Comparison of ENCODE assay signal across 24 cellular contexts in genomic region chr5:145989428-145989827, GRCh38. TPM values are rescaled to one million over a fixed set of nuclear protein-coding genes. Genes with fewer than 3 reads are reported as not detected.
A peak's percentile ranks its signal among the peaks of the same experiment; 100 is the strongest.
DNase-seq lines count a peak whose midpoint lies in the region; ATAC-seq, FAIRE-seq and TF ChIP-seq lines count a peak whose summit lies in the region.
"Had no signal": no experiment of that assay in that cellular context is flagged by ENCODE, and none has a peak within 500 bp of the region (broad histone marks: within the 10 kb centered on the region; RNA-seq: fewer than 3 reads in every experiment).

No MANE protein-coding gene starts in this region.

- peak overlapping the region; percentile 39 for H3K27ac Mint-ChIP-seq in Caco-2 (ENCODE audit: unreplicated experiment)
- H3K27ac Mint-ChIP-seq: CD4-positive, CD25-positive, alpha-beta regulatory T cell had no signal

- BruUV-seq in Caco-2 (replicated peaks; lab: Mats Ljungman, UMichigan): no TSS peak

- H3K9me3 ChIP-seq in Caco-2 (peaks cover 32% of the 10 kb centered on the region), colonic mucosa (no peaks in the 10 kb centered on the region), small intestine (ENCODE audit: control insufficient read depth, low read depth) (no peaks in the 10 kb centered on the region), HAP-1 (peaks cover 3% of the 10 kb centered on the region; the same call in 1 of the 2 replicates)
- H3K9me3 ChIP-seq: SJCRH30 had no signal

- POLR2A ChIA-PET in Caco-2 (lab: Charles Lee): no interaction called here

- H3K36me3 ChIP-seq in Caco-2 (ENCODE audit: control insufficient read depth, insufficient read depth, low read length) (peaks cover 8% of the 10 kb centered on the region), colonic mucosa (no peaks in the 10 kb centered on the region), small intestine (ENCODE audit: control insufficient read depth in 2 of 2, insufficient read depth in 2 of 2, low read length in 2 of 2) (no peaks in the 10 kb centered on the region), HAP-1 (replicated peaks) (no peaks in the 10 kb centered on the region)
- H3K36me3 ChIP-seq: BLaER1, MG63, SJCRH30 had no signal

- no peak overlapping the region for H3K4me3 Mint-ChIP-seq in Caco-2 (ENCODE audit: unreplicated experiment)
- H3K4me3 Mint-ChIP-seq: CD4-positive, CD25-positive, alpha-beta regulatory T cell had no signal

- no peak for TF ChIP-seq CTCF in Caco-2 (IDR thresholded peaks at IDR 0.05; ENCODE audit: insufficient read depth in 1 of 2, low read depth in 1 of 2, low read length in 1 of 2, severe bottlenecking in 1 of 2, unreplicated experiment in 1 of 2)
- no peak for TF ChIP-seq CTCF in colonic mucosa (IDR thresholded peaks at IDR 0.05)

- DNase-seq in Caco-2 (no peak), M059J (ENCODE audit: low read depth) (peak; percentile 34), colonic mucosa (no peak), small intestine (no peak), islet precursor cell (no peak), iPS-NIHi11 (ENCODE audit: low spot score) (no peak), HAP-1 (ENCODE audit: low spot score in 2 of 2) (no peak)
- DNase-seq: 8988T; CD4-positive, CD25-positive, alpha-beta regulatory T cell; DMS53; GDM1; KBM-7; MG63; NCI-H1105 treated with DMSO at 0.1 percent for 48 hours; NCI-H2029; NCI-H526 treated with DMSO at 0.1 percent for 48 hours; PC-9; SJCRH30 had no signal

- H3K4me3 ChIP-seq in Caco-2 (ENCODE audit: low read depth, low read length) (no peak overlapping the region), colonic mucosa (no peak overlapping the region), small intestine (ENCODE audit: low read depth in 1 of 2, low read length in 2 of 2) (no peak overlapping the region), HAP-1 (no peak overlapping the region)
- H3K4me3 ChIP-seq: BLaER1, GM12878, MG63, PC-9, SJCRH30 had no signal

- H3K36me3 Mint-ChIP-seq in Caco-2 (ENCODE audit: insufficient read depth, unreplicated experiment): peaks cover 88% of the 10 kb centered on the region

- H3K27me3 Mint-ChIP-seq in Caco-2 (ENCODE audit: insufficient read depth, unreplicated experiment): no peaks in the 10 kb centered on the region
- H3K27me3 Mint-ChIP-seq: CD4-positive, CD25-positive, alpha-beta regulatory T cell had no signal

- CTCF ChIA-PET in Caco-2 (lab: Charles Lee): interaction anchor here (1.2 to 1.6 kb wide), 3 partner anchors 51 to 101 kb away, joined by 3 to 7 read pairs (median 3); no protein-coding TSS in a partner anchor

- H3K9me3 Mint-ChIP-seq in Caco-2 (ENCODE audit: unreplicated experiment): peaks cover 22% of the 10 kb centered on the region

- no peaks in the 10 kb centered on the region for H3K27me3 ChIP-seq in Caco-2 (replicated peaks; ENCODE audit: control insufficient read depth, insufficient read depth, low read length)
- no peaks in the 10 kb centered on the region for H3K27me3 ChIP-seq in colonic mucosa
- H3K27me3 ChIP-seq in small intestine (ENCODE audit: control insufficient read depth in 2 of 2, insufficient read depth in 2 of 2, low read length in 2 of 2): no peaks in the 10 kb centered on the region
- H3K27me3 ChIP-seq in HAP-1 (ENCODE audit: low read depth): peaks cover 10% of the 10 kb centered on the region; the same call in 1 of the 2 replicates
- H3K27me3 ChIP-seq: BLaER1, MG63, SJCRH30 had no signal

- no peak overlapping the region for H3K9ac ChIP-seq in colonic mucosa (ENCODE audit: low read depth in 2 of 2, low read length in 2 of 2)
- H3K9ac ChIP-seq: BLaER1 had no signal

- H3K4me1 Mint-ChIP-seq in Caco-2 (ENCODE audit: low read depth, unreplicated experiment): peaks cover 19% of the 10 kb centered on the region
- H3K4me1 Mint-ChIP-seq: CD4-positive, CD25-positive, alpha-beta regulatory T cell had no signal

- peaks cover 37% of the 10 kb centered on the region for H3K4me1 ChIP-seq in Caco-2
- no peaks in the 10 kb centered on the region for H3K4me1 ChIP-seq in colonic mucosa
- H3K4me1 ChIP-seq in small intestine (ENCODE audit: control insufficient read depth in 2 of 2, insufficient read depth in 1 of 2, low read depth in 1 of 2, low read length in 1 of 2): peaks cover 9 to 21% of the 10 kb centered on the region in 2 donors
- H3K4me1 ChIP-seq in HAP-1: no peaks in the 10 kb centered on the region
- H3K4me1 ChIP-seq: BLaER1, SJCRH30 had no signal

- intact Hi-C loops in Caco-2 (cut with micrococcal nuclease; ENCODE audit: unreplicated experiment) (no loop called here), colonic mucosa (cut with DNase I) (no loop called here)

- no peak for ATAC-seq in GM21619 (IDR thresholded peaks at IDR 0.05; ENCODE audit: unreplicated experiment)
- ATAC-seq: GM12878, Right ventricle myocardium inferior had no signal

- 90 to 93% (median 91%) methylated on average over 2 of the region's 2 CpGs for WGBS in small intestine, 3 donors

- H3K27ac ChIP-seq in colonic mucosa (peak overlapping the region; percentile 51), small intestine (ENCODE audit: low read depth in 1 of 2, low read length in 1 of 2) (peak overlapping the region; percentile 5 to 28)
- H3K27ac ChIP-seq: BLaER1, PC-9, SJCRH30 had no signal

- in situ Hi-C loops in HAP-1 (cut with MboI; ENCODE audit: low sequenced_read_pairs): no loop called here

- FAIRE-seq in small intestine (lab: Jason Lieb, UNC): no peak
- FAIRE-seq: GM12878, H54, HTR-8/SVneo had no signal

RNA-seq across cellular contexts. Expression of gene SH3RF2, which starts 53.0 kb away (rescaled TPM):
- total RNA-seq in Caco-2 (2022): 49.4 and 55.0 TPM in 2 replicates
- total RNA-seq in M059J (2014; rRNA removed; shearing (Covaris generic)): 7.6 and 11.9 TPM in 2 replicates
- total RNA-seq in colonic mucosa: 10 to 100 TPM; 58.2 to 59.3 TPM
- polyA plus RNA-seq in small intestine: 10 to 100 TPM; 14.3 to 25.0 (median 23.6) TPM
- total RNA-seq: SJCRH30 had no signal
- polyA plus RNA-seq: GM12878 had no signal
